In the genomic region with DNA sequence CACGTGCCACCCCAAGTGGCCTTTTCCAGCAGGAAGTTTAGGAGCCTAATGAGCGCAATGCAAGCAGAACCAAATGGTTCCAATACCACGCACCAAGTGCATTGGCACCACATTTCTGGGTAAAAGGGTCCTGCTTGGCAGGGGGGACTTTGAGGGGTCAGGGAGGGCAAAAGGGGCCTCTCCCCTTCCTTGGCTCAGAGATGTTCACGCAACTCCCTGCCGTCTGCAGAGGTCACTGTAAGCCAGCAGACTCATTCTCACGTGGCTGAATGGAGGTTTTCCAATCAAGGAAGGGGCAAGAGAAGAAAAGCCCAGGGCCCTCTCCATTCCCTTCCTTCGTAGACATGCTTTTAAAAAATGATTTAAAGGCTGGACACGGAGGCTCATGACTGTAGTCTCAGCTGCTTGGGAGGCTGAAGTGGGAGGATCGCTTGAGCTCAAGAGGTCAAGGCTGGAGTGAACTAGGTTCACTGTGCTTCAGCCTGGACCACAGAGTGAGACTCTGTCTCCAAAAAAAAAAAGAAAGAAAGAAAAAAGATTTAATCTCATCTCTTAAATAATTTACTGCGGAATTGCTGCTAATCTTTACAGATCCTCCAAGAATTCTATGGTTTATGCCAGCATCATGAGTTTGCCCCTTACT, we compare ENCODE assay signal across 1 cellular context.
A peak's percentile ranks its signal among the peaks of the same experiment; 100 is the strongest.
TF ChIP-seq lines count a peak whose summit lies in the region.

No MANE protein-coding gene starts in this region.

TF ChIP-seq in K562, 482 proteins besides CTCF, POLR2A, EP300 and RAD21 (continued from another document and continues in another):
- TF ChIP-seq CHD4 (IDR thresholded peaks at IDR 0.05; ENCODE audit: insufficient read depth, insufficient replicate concordance, low read depth, low read length, poor library complexity, severe bottlenecking) = no peak
- TF ChIP-seq TFAM (CRISPR knock-in tag; conservative IDR thresholded peaks at IDR 0.05) = no peak
- TF ChIP-seq ZFP30 (CRISPR knock-in tag; IDR thresholded peaks at IDR 0.05; ENCODE audit: borderline replicate concordance) = no peak
- TF ChIP-seq SMC3 (conservative IDR thresholded peaks at IDR 0.05; ENCODE audit: insufficient read depth, low read depth, low read length) = 0 out of 2 replicates have a peak, but pooled peaks have one; percentile 28
- TF ChIP-seq MGA (IDR thresholded peaks at IDR 0.05) = no peak
- TF ChIP-seq, protein P1, sequence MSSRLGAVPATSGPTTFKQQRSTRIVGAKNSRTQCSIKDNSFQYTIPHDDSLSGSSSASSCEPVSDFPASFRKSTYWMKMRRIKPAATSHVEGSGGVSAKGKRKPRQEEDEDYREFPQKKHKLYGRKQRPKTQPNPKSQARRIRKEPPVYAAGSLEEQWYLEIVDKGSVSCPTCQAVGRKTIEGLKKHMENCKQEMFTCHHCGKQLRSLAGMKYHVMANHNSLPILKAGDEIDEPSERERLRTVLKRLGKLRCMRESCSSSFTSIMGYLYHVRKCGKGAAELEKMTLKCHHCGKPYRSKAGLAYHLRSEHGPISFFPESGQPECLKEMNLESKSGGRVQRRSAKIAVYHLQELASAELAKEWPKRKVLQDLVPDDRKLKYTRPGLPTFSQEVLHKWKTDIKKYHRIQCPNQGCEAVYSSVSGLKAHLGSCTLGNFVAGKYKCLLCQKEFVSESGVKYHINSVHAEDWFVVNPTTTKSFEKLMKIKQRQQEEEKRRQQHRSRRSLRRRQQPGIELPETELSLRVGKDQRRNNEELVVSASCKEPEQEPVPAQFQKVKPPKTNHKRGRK (tag; IDR thresholded peaks at IDR 0.05) = 0 out of 2 replicates have a peak, but pooled peaks have one; percentile 1
- no peak for TF ChIP-seq NR2C1 (IDR thresholded peaks at IDR 0.05)
- TF ChIP-seq NR2C1 (tag; IDR thresholded peaks at IDR 0.05) = no peak
- no peak for TF ChIP-seq BMI1 (IDR thresholded peaks at IDR 0.05; ENCODE audit: low read length)
- TF ChIP-seq ATF7 (IDR thresholded peaks at IDR 0.05) = 0 out of 2 replicates have a peak, but pooled peaks have one; percentile 11
- TF ChIP-seq TCF3 (CRISPR knock-in tag; IDR thresholded peaks at IDR 0.05) = no peak
- no peak for TF ChIP-seq WHSC1 (IDR thresholded peaks at IDR 0.05; ENCODE audit: low read length)
- TF ChIP-seq JUND (IDR thresholded peaks at IDR 0.05; ENCODE audit: borderline replicate concordance, low read depth, low read length) = no peak
- TF ChIP-seq JUND (tag; IDR thresholded peaks at IDR 0.05; ENCODE audit: borderline replicate concordance, low read depth, low read length) = no peak
- TF ChIP-seq E2F6 (IDR thresholded peaks at IDR 0.05; ENCODE audit: borderline replicate concordance in 1 of 2, extremely low read depth in 1 of 2, insufficient read depth in 1 of 2, insufficient read length in 1 of 2, low read depth in 1 of 2, low read length in 1 of 2, poor library complexity in 1 of 2, severe bottlenecking in 1 of 2) = peak in 1 of 2 experiments; percentile 14
- TF ChIP-seq IRF2 (CRISPR knock-in tag; IDR thresholded peaks at IDR 0.05) = no peak
- no peak for TF ChIP-seq MTA1 (IDR thresholded peaks at IDR 0.05; ENCODE audit: borderline replicate concordance)
- peak; percentile 31; the same call in 1 of the 2 replicates for TF ChIP-seq STAG1 (CRISPR knock-in tag; IDR thresholded peaks at IDR 0.05; ENCODE audit: borderline replicate concordance)
- TF ChIP-seq, protein P2, sequence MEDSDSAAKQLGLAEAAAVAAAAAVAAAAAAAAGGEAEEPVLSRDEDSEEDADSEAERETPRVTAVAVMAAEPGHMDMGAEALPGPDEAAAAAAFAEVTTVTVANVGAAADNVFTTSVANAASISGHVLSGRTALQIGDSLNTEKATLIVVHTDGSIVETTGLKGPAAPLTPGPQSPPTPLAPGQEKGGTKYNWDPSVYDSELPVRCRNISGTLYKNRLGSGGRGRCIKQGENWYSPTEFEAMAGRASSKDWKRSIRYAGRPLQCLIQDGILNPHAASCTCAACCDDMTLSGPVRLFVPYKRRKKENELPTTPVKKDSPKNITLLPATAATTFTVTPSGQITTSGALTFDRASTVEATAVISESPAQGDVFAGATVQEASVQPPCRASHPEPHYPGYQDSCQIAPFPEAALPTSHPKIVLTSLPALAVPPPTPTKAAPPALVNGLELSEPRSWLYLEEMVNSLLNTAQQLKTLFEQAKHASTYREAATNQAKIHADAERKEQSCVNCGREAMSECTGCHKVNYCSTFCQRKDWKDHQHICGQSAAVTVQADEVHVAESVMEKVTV (CRISPR knock-in tag; IDR thresholded peaks at IDR 0.05) = peak; percentile 60; the same call in 1 of the 2 replicates
- TF ChIP-seq, protein P3, sequence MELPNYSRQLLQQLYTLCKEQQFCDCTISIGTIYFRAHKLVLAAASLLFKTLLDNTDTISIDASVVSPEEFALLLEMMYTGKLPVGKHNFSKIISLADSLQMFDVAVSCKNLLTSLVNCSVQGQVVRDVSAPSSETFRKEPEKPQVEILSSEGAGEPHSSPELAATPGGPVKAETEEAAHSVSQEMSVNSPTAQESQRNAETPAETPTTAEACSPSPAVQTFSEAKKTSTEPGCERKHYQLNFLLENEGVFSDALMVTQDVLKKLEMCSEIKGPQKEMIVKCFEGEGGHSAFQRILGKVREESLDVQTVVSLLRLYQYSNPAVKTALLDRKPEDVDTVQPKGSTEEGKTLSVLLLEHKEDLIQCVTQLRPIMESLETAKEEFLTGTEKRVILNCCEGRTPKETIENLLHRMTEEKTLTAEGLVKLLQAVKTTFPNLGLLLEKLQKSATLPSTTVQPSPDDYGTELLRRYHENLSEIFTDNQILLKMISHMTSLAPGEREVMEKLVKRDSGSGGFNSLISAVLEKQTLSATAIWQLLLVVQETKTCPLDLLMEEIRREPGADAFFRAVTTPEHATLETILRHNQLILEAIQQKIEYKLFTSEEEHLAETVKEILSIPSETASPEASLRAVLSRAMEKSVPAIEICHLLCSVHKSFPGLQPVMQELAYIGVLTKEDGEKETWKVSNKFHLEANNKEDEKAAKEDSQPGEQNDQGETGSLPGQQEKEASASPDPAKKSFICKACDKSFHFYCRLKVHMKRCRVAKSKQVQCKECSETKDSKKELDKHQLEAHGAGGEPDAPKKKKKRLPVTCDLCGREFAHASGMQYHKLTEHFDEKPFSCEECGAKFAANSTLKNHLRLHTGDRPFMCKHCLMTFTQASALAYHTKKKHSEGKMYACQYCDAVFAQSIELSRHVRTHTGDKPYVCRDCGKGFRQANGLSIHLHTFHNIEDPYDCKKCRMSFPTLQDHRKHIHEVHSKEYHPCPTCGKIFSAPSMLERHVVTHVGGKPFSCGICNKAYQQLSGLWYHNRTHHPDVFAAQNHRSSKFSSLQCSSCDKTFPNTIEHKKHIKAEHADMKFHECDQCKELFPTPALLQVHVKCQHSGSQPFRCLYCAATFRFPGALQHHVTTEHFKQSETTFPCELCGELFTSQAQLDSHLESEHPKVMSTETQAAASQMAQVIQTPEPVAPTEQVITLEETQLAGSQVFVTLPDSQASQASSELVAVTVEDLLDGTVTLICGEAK (IDR thresholded peaks at IDR 0.05) = no peak
- TF ChIP-seq, protein P3 (CRISPR knock-in tag; IDR thresholded peaks at IDR 0.05) = no peak
- TF ChIP-seq POLR2B (IDR thresholded peaks at IDR 0.05; ENCODE audit: low read depth, partially characterized antibody) = no peak
- TF ChIP-seq ZBED1 (IDR thresholded peaks at IDR 0.05) = no peak
- no peak for TF ChIP-seq FOXP1 (CRISPR knock-in tag; IDR thresholded peaks at IDR 0.05)
